Comparison of ENCODE assay signal across 24 cellular contexts in the genomic region with DNA sequence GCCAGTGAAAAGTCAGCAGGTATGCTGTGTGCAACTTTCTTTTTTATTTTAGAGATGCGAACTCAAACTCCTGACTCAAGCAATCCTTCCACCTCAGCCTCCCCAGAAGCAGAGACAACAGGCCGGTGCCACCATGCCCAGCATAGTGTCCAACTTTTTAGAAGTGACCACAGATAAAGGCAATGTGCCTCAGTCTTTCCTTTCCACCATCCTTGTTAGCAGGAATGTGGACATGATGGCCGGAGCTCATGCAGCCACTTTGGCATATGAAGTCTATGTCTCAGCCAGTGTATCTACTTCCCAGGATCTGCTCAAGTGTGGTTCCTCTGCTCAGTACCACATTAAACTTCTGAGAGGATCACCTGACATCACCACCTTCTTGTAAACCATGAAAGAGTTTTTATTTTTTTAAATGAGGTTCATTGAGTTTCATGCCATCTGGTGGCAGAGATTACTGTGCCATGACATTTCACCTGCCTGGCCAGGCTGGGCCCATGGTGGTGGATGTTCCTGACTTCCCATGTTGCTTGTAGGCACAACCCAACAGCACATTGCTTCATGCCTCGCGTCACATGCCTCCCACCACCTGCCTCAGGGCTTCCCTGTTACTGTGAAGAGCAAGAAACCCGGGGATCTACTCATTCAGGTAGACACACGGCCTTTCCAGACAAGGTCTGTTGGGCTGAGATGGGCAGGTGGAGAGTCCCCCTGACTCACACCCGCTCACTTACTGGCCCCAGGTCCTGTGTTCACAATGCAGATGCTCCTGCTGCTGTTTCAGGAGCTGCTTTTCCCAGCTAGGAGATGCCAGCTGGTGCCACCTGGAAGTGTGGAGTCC.
DNase-seq lines count a peak whose midpoint lies in the region; ATAC-seq and TF ChIP-seq lines count a peak whose summit lies in the region.
"Had no signal": no experiment of that assay in that cellular context is flagged by ENCODE, and none has a peak within 500 bp of the region (broad histone marks: within the 10 kb centered on the region; RNA-seq: fewer than 3 reads in every experiment).

No MANE protein-coding gene starts in this region.

- no peak for ATAC-seq in activated CD8-positive, alpha-beta memory T cell treated with anti-CD3 and anti-CD28 coated beads, Interleukin-2, amount 10 ng/mL, durations not matched to agents 7 days and 5 days
- no peak for ATAC-seq in HG02610 (IDR thresholded peaks at IDR 0.05; ENCODE audit: unreplicated experiment)
- ATAC-seq: lower lobe of right lung; mucosa of descending colon; natural killer cell treated with Interleukin-12 subunit alpha and Interleukin-12 subunit beta and Interleukin-15 and Interleukin-18, amount 100 ng/mL, for 72 hours; Panc1; pancreas had no signal

- H3K9ac ChIP-seq in colonic mucosa (ENCODE audit: low read depth in 2 of 2, low read length in 2 of 2) = no peak overlapping the region

- H3K4me1 ChIP-seq in esophagus (ENCODE audit: control insufficient read depth in 2 of 2, insufficient read depth in 2 of 2, low read length in 1 of 2) (peaks cover 3 to 21% of the 10 kb centered on the region in 2 donors), vagina (no peaks in the 10 kb centered on the region), colonic mucosa (no peaks in the 10 kb centered on the region)
- H3K4me1 ChIP-seq: pancreas had no signal

- TF ChIP-seq POLR2A in vagina (IDR thresholded peaks at IDR 0.05) = no peak

- H3K27ac Mint-ChIP-seq in activated CD8-positive, alpha-beta memory T cell treated with anti-CD3 and anti-CD28 coated beads, Interleukin-2, amount 10 ng/mL, durations not matched to agents 7 days and 5 days = no peak overlapping the region
- no peak overlapping the region for H3K27ac Mint-ChIP-seq in osteocyte (ENCODE audit: unreplicated experiment)
- H3K27ac Mint-ChIP-seq: activated naive CD4-positive, alpha-beta T cell treated with anti-CD3 and anti-CD28 coated beads for 36 hours; brain; natural killer cell treated with Interleukin-12 subunit alpha and Interleukin-12 subunit beta and Interleukin-15 and Interleukin-18, amount 100 ng/mL, for 72 hours had no signal

- peaks cover 26% of the 10 kb centered on the region for H3K4me1 Mint-ChIP-seq in activated CD8-positive, alpha-beta memory T cell treated with anti-CD3 and anti-CD28 coated beads, Interleukin-2, amount 10 ng/mL, durations not matched to agents 7 days and 5 days
- H3K4me1 Mint-ChIP-seq in osteocyte (ENCODE audit: unreplicated experiment) = no peaks in the 10 kb centered on the region

- H3K27ac ChIP-seq in RWPE1 (peak overlapping the region; percentile 84), esophagus (ENCODE audit: low read depth in 2 of 2, low read length in 1 of 2) (peak overlapping the region; percentile 95 to 99), vagina (peak overlapping the region; percentile 74), colonic mucosa (no peak overlapping the region)
- H3K27ac ChIP-seq: lower lobe of right lung, pancreas had no signal

- H3K36me3 ChIP-seq in esophagus (ENCODE audit: control insufficient read depth in 2 of 2, insufficient read depth in 2 of 2, low read length in 1 of 2) (no peaks in the 10 kb centered on the region), vagina (no peaks in the 10 kb centered on the region), colonic mucosa (no peaks in the 10 kb centered on the region)
- H3K36me3 ChIP-seq: lower lobe of right lung, pancreas had no signal

- peak; percentile 43 for DNase-seq in activated CD8-positive, alpha-beta memory T cell treated with anti-CD3 and anti-CD28 coated beads for 24 hours
- DNase-seq in activated CD8-positive, alpha-beta memory T cell treated with anti-CD3 and anti-CD28 coated beads, Interleukin-2, amount 10 ng/mL, durations not matched to agents 7 days and 5 days = no peak
- DNase-seq in RWPE1 (ENCODE audit: low spot score) = no peak
- DNase-seq in vagina (ENCODE audit: extremely low spot score in 2 of 2) = peak in 1 of 2 donors; percentile 91
- no peak for DNase-seq in colonic mucosa
- no peak for DNase-seq in osteocyte (ENCODE audit: extremely low spot score, unreplicated experiment)
- DNase-seq: 8988T; activated naive CD4-positive, alpha-beta T cell treated with anti-CD3 and anti-CD28 coated beads for 36 hours; head of caudate nucleus; lower lobe of right lung; mucosa of descending colon; NCI-H1092; NCI-H187; NCI-H526; NK-92 treated with Interleukin-12 subunit alpha and Interleukin-12 subunit beta, amount 100 ng/mL, for 24 hours; pancreas; stimulated activated CD4-positive, alpha-beta T cell treated with anti-CD3 and anti-CD28 coated beads, Interleukin-2, amount 100 ng/mL, for 48 hours; substantia nigra; T1000 had no signal

- POLR2A ChIA-PET in RWPE1 (lab: Yijun Ruan, JAX; ENCODE audit: low non-redundant PET) = interaction anchor here (0.7 kb wide), 1 partner anchor 21 kb away, joined by 4 read pairs; no protein-coding TSS in a partner anchor

- 88 to 91% methylated on average over 8 of the region's 8 CpGs for WGBS in esophagus, 2 donors

- H3K4me3 Mint-ChIP-seq in activated CD8-positive, alpha-beta memory T cell treated with anti-CD3 and anti-CD28 coated beads, Interleukin-2, amount 10 ng/mL, durations not matched to agents 7 days and 5 days = no peak overlapping the region
- no peak overlapping the region for H3K4me3 Mint-ChIP-seq in osteocyte (ENCODE audit: unreplicated experiment)
- H3K4me3 Mint-ChIP-seq: activated naive CD4-positive, alpha-beta T cell treated with anti-CD3 and anti-CD28 coated beads for 36 hours; brain; natural killer cell treated with Interleukin-12 subunit alpha and Interleukin-12 subunit beta and Interleukin-15 and Interleukin-18, amount 100 ng/mL, for 72 hours had no signal

- no peak overlapping the region for H3K4me3 ChIP-seq in esophagus (ENCODE audit: low read depth in 1 of 2, low read length in 2 of 2)
- H3K4me3 ChIP-seq in vagina = no peak overlapping the region
- no peak overlapping the region for H3K4me3 ChIP-seq in colonic mucosa
- H3K4me3 ChIP-seq: lower lobe of right lung, mucosa of descending colon, pancreas had no signal

- TF ChIP-seq CTCF in RWPE1 (conservative IDR thresholded peaks at IDR 0.05; ENCODE audit: low read depth) (no peak), vagina (IDR thresholded peaks at IDR 0.05) (no peak), colonic mucosa (IDR thresholded peaks at IDR 0.05) (no peak), osteocyte (IDR thresholded peaks at IDR 0.05) (no peak)

- no peaks in the 10 kb centered on the region for H3K9me3 Mint-ChIP-seq in activated CD8-positive, alpha-beta memory T cell treated with anti-CD3 and anti-CD28 coated beads, Interleukin-2, amount 10 ng/mL, durations not matched to agents 7 days and 5 days (ENCODE audit: low read depth)
- H3K9me3 Mint-ChIP-seq in osteocyte (ENCODE audit: unreplicated experiment) = no peaks in the 10 kb centered on the region
- H3K9me3 Mint-ChIP-seq: activated naive CD4-positive, alpha-beta T cell treated with anti-CD3 and anti-CD28 coated beads for 36 hours; natural killer cell treated with Interleukin-12 subunit alpha and Interleukin-12 subunit beta and Interleukin-15 and Interleukin-18, amount 100 ng/mL, for 72 hours had no signal

- H3K27me3 ChIP-seq in esophagus (ENCODE audit: control insufficient read depth in 1 of 2, insufficient read depth in 2 of 2, low read length in 2 of 2) (no peaks in the 10 kb centered on the region), vagina (no peaks in the 10 kb centered on the region), colonic mucosa (no peaks in the 10 kb centered on the region)
- H3K27me3 ChIP-seq: pancreas had no signal

- H3K27me3 Mint-ChIP-seq in activated CD8-positive, alpha-beta memory T cell treated with anti-CD3 and anti-CD28 coated beads, Interleukin-2, amount 10 ng/mL, durations not matched to agents 7 days and 5 days = peaks cover 32% of the 10 kb centered on the region
- H3K27me3 Mint-ChIP-seq in osteocyte (ENCODE audit: unreplicated experiment) = peaks cover 9% of the 10 kb centered on the region

- intact Hi-C loops in vagina (cut with DNase I) = no loop called here
- intact Hi-C loops in colonic mucosa (cut with DNase I) = no loop called here

- H3K9me3 ChIP-seq in esophagus (ENCODE audit: control insufficient read depth in 2 of 2, insufficient read depth in 1 of 2, low read depth in 1 of 2, low read length in 1 of 2) (no peaks in the 10 kb centered on the region), vagina (no peaks in the 10 kb centered on the region), colonic mucosa (no peaks in the 10 kb centered on the region)
- H3K9me3 ChIP-seq: lower lobe of right lung, mucosa of descending colon, pancreas had no signal

- CTCF ChIA-PET in activated CD8-positive, alpha-beta memory T cell treated with anti-CD3 and anti-CD28 coated beads, Interleukin-2, amount 10 ng/mL, durations not matched to agents 7 days and 5 days (lab: Charles Lee) = interaction anchor here (2.6 kb wide), 1 partner anchor 11 kb away, joined by 8 read pairs; no protein-coding TSS in a partner anchor
- CTCF ChIA-PET in RWPE1 (lab: Yijun Ruan, JAX) = interaction anchor here (0.5 kb wide), 1 partner anchor 86 kb away, joined by 6 read pairs; no protein-coding TSS in a partner anchor

- no peaks in the 10 kb centered on the region for H3K36me3 Mint-ChIP-seq in activated CD8-positive, alpha-beta memory T cell treated with anti-CD3 and anti-CD28 coated beads, Interleukin-2, amount 10 ng/mL, durations not matched to agents 7 days and 5 days
- H3K36me3 Mint-ChIP-seq in osteocyte (ENCODE audit: unreplicated experiment) = no peaks in the 10 kb centered on the region
- H3K36me3 Mint-ChIP-seq: brain; natural killer cell treated with Interleukin-12 subunit alpha and Interleukin-12 subunit beta and Interleukin-15 and Interleukin-18, amount 100 ng/mL, for 72 hours had no signal
